Comparison of ENCODE assay signal across 14 cellular contexts in the genomic region with DNA sequence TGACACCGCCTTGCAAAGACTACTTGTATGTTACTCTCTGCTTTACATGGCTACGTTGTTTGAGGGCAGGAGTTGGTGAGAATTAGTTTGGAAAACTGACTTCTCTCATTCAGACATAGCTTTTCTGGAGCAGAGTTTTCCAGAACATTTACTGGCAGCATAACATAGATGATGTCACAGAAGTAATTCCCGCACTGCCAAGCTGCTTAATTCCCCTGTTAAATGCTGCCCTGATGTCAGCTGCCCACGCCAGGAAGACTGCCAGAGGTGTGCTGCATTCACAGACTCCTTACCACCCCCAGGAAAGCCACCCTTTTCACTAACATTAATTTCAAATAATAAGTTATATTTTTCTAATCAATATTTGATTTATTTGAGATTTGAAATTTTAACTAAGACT.
"Had no signal": no experiment of that assay in that cellular context is flagged by ENCODE, and none has a peak within 500 bp of the region (broad histone marks: within the 10 kb centered on the region; RNA-seq: fewer than 3 reads in every experiment).

No MANE protein-coding gene starts in this region.

- H3K4me3 Mint-ChIP-seq: activated CD4-positive, alpha-beta T cell treated with anti-CD3 and anti-CD28 coated beads, Interleukin-2, amount 10 ng/mL, durations not matched to agents 24 days and 14 days; activated naive CD8-positive, alpha-beta T cell treated with anti-CD3 and anti-CD28 coated beads for 36 hours; endodermal cell; immature natural killer cell; stimulated activated effector memory CD8-positive, alpha-beta T cell treated with anti-CD3 and anti-CD28 coated beads, Interleukin-12 subunit alpha, Interleukin-12 subunit beta, amount 100 ng/mL, for 72 hours had no signal

- H3K27ac ChIP-seq: brain microvascular endothelial cell, foreskin keratinocyte, lower lobe of right lung, sigmoid colon had no signal

- H3K9me3 Mint-ChIP-seq: activated CD4-positive, alpha-beta T cell treated with anti-CD3 and anti-CD28 coated beads, Interleukin-2, amount 10 ng/mL, durations not matched to agents 24 days and 14 days had no signal

- H3K4me3 ChIP-seq: lower lobe of right lung, ovary, sigmoid colon had no signal

- H3K36me3 Mint-ChIP-seq: stimulated activated effector memory CD8-positive, alpha-beta T cell treated with anti-CD3 and anti-CD28 coated beads, Interleukin-12 subunit alpha, Interleukin-12 subunit beta, amount 100 ng/mL, for 72 hours had no signal

- H3K27ac Mint-ChIP-seq: activated CD4-positive, alpha-beta T cell treated with anti-CD3 and anti-CD28 coated beads, Interleukin-2, amount 10 ng/mL, durations not matched to agents 24 days and 14 days; activated naive CD8-positive, alpha-beta T cell treated with anti-CD3 and anti-CD28 coated beads for 36 hours; endodermal cell; stimulated activated effector memory CD8-positive, alpha-beta T cell treated with anti-CD3 and anti-CD28 coated beads, Interleukin-12 subunit alpha, Interleukin-12 subunit beta, amount 100 ng/mL, for 72 hours had no signal

- H3K27me3 ChIP-seq: brain microvascular endothelial cell, ovary had no signal

- H3K27me3 Mint-ChIP-seq: activated naive CD8-positive, alpha-beta T cell treated with anti-CD3 and anti-CD28 coated beads for 36 hours had no signal

- ATAC-seq: foreskin keratinocyte; left colon; lower lobe of right lung; stimulated activated effector memory CD8-positive, alpha-beta T cell treated with anti-CD3 and anti-CD28 coated beads, Interleukin-12 subunit alpha, Interleukin-12 subunit beta, amount 100 ng/mL, for 72 hours had no signal

- H3K4me1 ChIP-seq: foreskin keratinocyte had no signal

- H3K36me3 ChIP-seq: brain microvascular endothelial cell, lower lobe of right lung, ovary, sigmoid colon had no signal

- DNase-seq: activated CD4-positive, alpha-beta T cell treated with anti-CD3 and anti-CD28 coated beads, Interleukin-2, amount 10 ng/mL, durations not matched to agents 24 days and 14 days; activated CD4-positive, CD25-positive, alpha-beta regulatory T cell; activated CD8-positive, alpha-beta memory T cell treated with anti-CD3 and anti-CD28 coated beads for 24 hours; activated naive CD8-positive, alpha-beta T cell treated with anti-CD3 and anti-CD28 coated beads for 36 hours; amygdala; brain microvascular endothelial cell; endodermal cell; foreskin keratinocyte; immature natural killer cell; left colon; lower lobe of right lung; ovary; sigmoid colon had no signal

- H3K9me3 ChIP-seq: lower lobe of right lung, ovary, sigmoid colon had no signal

- H3K4me1 Mint-ChIP-seq: endodermal cell had no signal
